24 cellular contexts compared by ENCODE assay signal in the genomic region with DNA sequence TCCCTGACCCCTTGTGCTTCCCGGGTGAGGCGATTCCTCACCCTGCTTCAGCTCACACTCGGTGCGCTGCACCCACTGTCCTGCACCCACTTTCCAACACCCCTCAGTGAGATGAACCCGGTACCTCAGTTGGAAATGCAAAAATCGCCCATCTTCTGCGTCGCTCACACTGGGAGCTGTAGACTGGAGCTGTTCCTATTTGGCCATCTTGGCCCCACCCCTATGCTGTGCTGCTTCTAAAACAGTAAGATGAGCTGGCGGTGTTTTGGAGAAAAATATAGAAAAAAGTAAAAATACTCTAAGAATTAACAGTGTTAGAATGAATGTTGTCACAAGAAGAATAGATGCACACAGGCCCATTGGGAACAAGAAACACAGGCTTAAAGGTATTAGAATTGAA.
"Had no signal": no experiment of that assay in that cellular context is flagged by ENCODE, and none has a peak within 500 bp of the region (broad histone marks: within the 10 kb centered on the region; RNA-seq: fewer than 3 reads in every experiment).

No MANE protein-coding gene starts in this region.

- H3K27ac ChIP-seq: HL-60, KMS-11, SJCRH30 had no signal

- H3K4me1 Mint-ChIP-seq: IgD-negative memory B cell had no signal

- H3K9me3 ChIP-seq: SJCRH30 had no signal

- H3K4me3 ChIP-seq: K562, SJCRH30 had no signal

- H3K9ac ChIP-seq: KMS-11 had no signal

- H3K36me3 Mint-ChIP-seq: IgD-negative memory B cell had no signal

- DNase-seq: Kasumi-1; MM.1S; NCI-H1092 treated with DMSO at 0.1 percent for 48 hours; NCI-H1436; NCI-H187; NCI-H2029; NCI-H2081 treated with DMSO at 0.1 percent for 48 hours; NCI-H2171; NCI-H226; NCI-H446; NCI-H510A; NCI-H524 treated with DMSO at 0.1 percent for 48 hours; NCI-H69; NCI-H774; NK-92 treated with Interleukin-12 subunit alpha and Interleukin-12 subunit beta, amount 100 ng/mL, for 24 hours; SHP77 treated with DMSO at 0.1 percent for 48 hours; SJCRH30; T-helper 1 cell had no signal

- H3K4me2 ChIP-seq: KMS-11 had no signal

- H3K36me3 ChIP-seq: SJCRH30 had no signal

- H3K4me3 Mint-ChIP-seq: IgD-negative memory B cell had no signal

- ATAC-seq: K562, Panc1, Right ventricle myocardium inferior had no signal

- H3K27me3 ChIP-seq: SJCRH30 had no signal

- H3K27ac Mint-ChIP-seq: IgD-negative memory B cell had no signal

- H3K4me1 ChIP-seq: SJCRH30 had no signal
